Comparison of ENCODE assay signal across 20 cellular contexts in genomic region chr2:235204923-235205322, GRCh38.
"Had no signal": no experiment of that assay in that cellular context is flagged by ENCODE, and none has a peak within 500 bp of the region (broad histone marks: within the 10 kb centered on the region; RNA-seq: fewer than 3 reads in every experiment).

No MANE protein-coding gene starts in this region.

- H3K27ac ChIP-seq: adrenal gland, esophagus squamous epithelium, foreskin keratinocyte, hepatocyte, tibial nerve had no signal

- H3K4me3 ChIP-seq: adrenal gland, esophagus squamous epithelium, hepatocyte, tibial nerve had no signal

- H3K4me1 Mint-ChIP-seq: activated CD4-positive, alpha-beta T cell treated with anti-CD3 and anti-CD28 coated beads, Interleukin-2, amount 10 ng/mL, durations not matched to agents 7 days and 5 days had no signal

- DNase-seq: activated CD4-positive, alpha-beta T cell treated with anti-CD3 and anti-CD28 coated beads, Interleukin-2, amount 10 ng/mL, durations not matched to agents 7 days and 5 days; activated CD8-positive, alpha-beta memory T cell treated with anti-CD3 and anti-CD28 coated beads for 24 hours; activated CD8-positive, alpha-beta memory T cell treated with anti-CD3 and anti-CD28 coated beads, Interleukin-2, amount 50 U/mL, for 48 hours; activated gamma-delta T cell treated with Interleukin-2 at 50 U/mL for 16 hours; activated T-cell treated with anti-CD3 and anti-CD28 coated beads, Interleukin-2, amount 50 U/mL, for 72 hours; effector memory CD4-positive, alpha-beta T cell; esophagus squamous epithelium; foreskin keratinocyte; left ventricle myocardium superior; occipital lobe; stimulated activated CD4-positive, alpha-beta T cell treated with anti-CD3 and anti-CD28 coated beads, Interleukin-2, amount 100 ng/mL, for 24 hours; stimulated activated naive CD8-positive, alpha-beta T cell treated with anti-CD3 and anti-CD28 coated beads, Interleukin-15, Interleukin-2, amounts not matched to agents 100 U/mL and 50 U/mL, for 24 hours; T1000 had no signal

- FAIRE-seq: islet of Langerhans, urothelium cell line had no signal

- H3K4me1 ChIP-seq: adrenal gland, esophagus squamous epithelium, foreskin keratinocyte, tibial nerve had no signal

- H3K36me3 Mint-ChIP-seq: activated naive CD4-positive, alpha-beta T cell treated with anti-CD3 and anti-CD28 coated beads, Interleukin-2, amount 50 U/mL, for 72 hours had no signal

- H3K27me3 Mint-ChIP-seq: activated CD4-positive, alpha-beta T cell treated with anti-CD3 and anti-CD28 coated beads, Interleukin-2, amount 10 ng/mL, durations not matched to agents 7 days and 5 days had no signal

- H3K4me3 Mint-ChIP-seq: activated CD4-positive, alpha-beta T cell treated with anti-CD3 and anti-CD28 coated beads, Interleukin-2, amount 10 ng/mL, durations not matched to agents 7 days and 5 days; activated T-cell treated with anti-CD3 and anti-CD28 coated beads, Interleukin-2, amount 50 U/mL, for 72 hours; dendritic cell treated with granulocyte-macrophage colony-stimulating factor and Interleukin-4, amounts not matched to agents 40 ng/mL and 50 ng/mL, for 4 days had no signal

- ATAC-seq: activated naive CD4-positive, alpha-beta T cell treated with anti-CD3 and anti-CD28 coated beads, Interleukin-2, amount 50 U/mL, for 72 hours; activated T-cell treated with anti-CD3 and anti-CD28 coated beads, Interleukin-2, amount 50 U/mL, for 72 hours; foreskin keratinocyte; left ventricle myocardium superior; stimulated activated naive CD8-positive, alpha-beta T cell treated with anti-CD3 and anti-CD28 coated beads, Interleukin-15, Interleukin-2, amounts not matched to agents 100 U/mL and 50 U/mL, for 24 hours had no signal

- H3K9me3 ChIP-seq: adrenal gland, esophagus squamous epithelium had no signal

- H3K9me3 Mint-ChIP-seq: activated CD4-positive, alpha-beta T cell treated with anti-CD3 and anti-CD28 coated beads, Interleukin-2, amount 10 ng/mL, durations not matched to agents 7 days and 5 days; activated T-cell treated with anti-CD3 and anti-CD28 coated beads, Interleukin-2, amount 50 U/mL, for 72 hours; dendritic cell treated with granulocyte-macrophage colony-stimulating factor and Interleukin-4, amounts not matched to agents 40 ng/mL and 50 ng/mL, for 4 days had no signal

- H3K36me3 ChIP-seq: adrenal gland, esophagus squamous epithelium, tibial nerve had no signal

- H3K27ac Mint-ChIP-seq: activated CD4-positive, alpha-beta T cell treated with anti-CD3 and anti-CD28 coated beads, Interleukin-2, amount 10 ng/mL, durations not matched to agents 7 days and 5 days; activated naive CD4-positive, alpha-beta T cell treated with anti-CD3 and anti-CD28 coated beads, Interleukin-2, amount 50 U/mL, for 72 hours; activated T-cell treated with anti-CD3 and anti-CD28 coated beads, Interleukin-2, amount 50 U/mL, for 72 hours; dendritic cell treated with granulocyte-macrophage colony-stimulating factor and Interleukin-4, amounts not matched to agents 40 ng/mL and 50 ng/mL, for 4 days had no signal

- H3K27me3 ChIP-seq: adrenal gland, tibial nerve had no signal
